In genomic region chr6:38262609-38263008, GRCh38 we compare ENCODE assay signal across 1 cellular context.
TF ChIP-seq lines count a peak whose summit lies in the region.

No MANE protein-coding gene starts in this region.

TF ChIP-seq in HepG2, 621 proteins besides CTCF, POLR2A, EP300 and RAD21 (continued from another document):
- TF ChIP-seq, protein P1, sequence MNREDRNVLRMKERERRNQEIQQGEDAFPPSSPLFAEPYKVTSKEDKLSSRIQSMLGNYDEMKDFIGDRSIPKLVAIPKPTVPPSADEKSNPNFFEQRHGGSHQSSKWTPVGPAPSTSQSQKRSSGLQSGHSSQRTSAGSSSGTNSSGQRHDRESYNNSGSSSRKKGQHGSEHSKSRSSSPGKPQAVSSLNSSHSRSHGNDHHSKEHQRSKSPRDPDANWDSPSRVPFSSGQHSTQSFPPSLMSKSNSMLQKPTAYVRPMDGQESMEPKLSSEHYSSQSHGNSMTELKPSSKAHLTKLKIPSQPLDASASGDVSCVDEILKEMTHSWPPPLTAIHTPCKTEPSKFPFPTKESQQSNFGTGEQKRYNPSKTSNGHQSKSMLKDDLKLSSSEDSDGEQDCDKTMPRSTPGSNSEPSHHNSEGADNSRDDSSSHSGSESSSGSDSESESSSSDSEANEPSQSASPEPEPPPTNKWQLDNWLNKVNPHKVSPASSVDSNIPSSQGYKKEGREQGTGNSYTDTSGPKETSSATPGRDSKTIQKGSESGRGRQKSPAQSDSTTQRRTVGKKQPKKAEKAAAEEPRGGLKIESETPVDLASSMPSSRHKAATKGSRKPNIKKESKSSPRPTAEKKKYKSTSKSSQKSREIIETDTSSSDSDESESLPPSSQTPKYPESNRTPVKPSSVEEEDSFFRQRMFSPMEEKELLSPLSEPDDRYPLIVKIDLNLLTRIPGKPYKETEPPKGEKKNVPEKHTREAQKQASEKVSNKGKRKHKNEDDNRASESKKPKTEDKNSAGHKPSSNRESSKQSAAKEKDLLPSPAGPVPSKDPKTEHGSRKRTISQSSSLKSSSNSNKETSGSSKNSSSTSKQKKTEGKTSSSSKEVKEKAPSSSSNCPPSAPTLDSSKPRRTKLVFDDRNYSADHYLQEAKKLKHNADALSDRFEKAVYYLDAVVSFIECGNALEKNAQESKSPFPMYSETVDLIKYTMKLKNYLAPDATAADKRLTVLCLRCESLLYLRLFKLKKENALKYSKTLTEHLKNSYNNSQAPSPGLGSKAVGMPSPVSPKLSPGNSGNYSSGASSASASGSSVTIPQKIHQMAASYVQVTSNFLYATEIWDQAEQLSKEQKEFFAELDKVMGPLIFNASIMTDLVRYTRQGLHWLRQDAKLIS (CRISPR knock-in tag; IDR thresholded peaks at IDR 0.05): no peak
